In the genomic region with DNA sequence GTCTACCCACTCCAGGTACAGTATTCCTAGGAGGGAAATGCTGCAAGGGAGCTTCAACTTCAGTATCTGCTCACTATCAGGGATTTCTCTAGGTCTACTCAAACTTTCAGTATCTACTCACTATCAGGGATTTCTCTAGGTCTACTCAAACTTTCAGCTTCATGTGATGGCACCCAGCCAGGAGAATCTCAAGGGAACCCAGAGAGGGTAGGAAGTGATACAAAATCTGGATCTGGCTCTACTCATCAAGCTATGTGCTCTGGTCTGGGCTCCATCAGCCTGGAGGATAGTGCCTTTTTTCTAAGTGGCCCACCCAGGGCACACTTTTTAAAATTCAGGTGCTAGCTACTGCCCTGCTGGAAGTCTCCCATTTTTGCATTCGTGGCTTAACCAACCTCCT, we compare ENCODE assay signal across 33 cellular contexts.
"Had no signal": no experiment of that assay in that cellular context is flagged by ENCODE, and none has a peak within 500 bp of the region (broad histone marks: within the 10 kb centered on the region; RNA-seq: fewer than 3 reads in every experiment).

No MANE protein-coding gene starts in this region.

- H3K36me3 Mint-ChIP-seq: activated CD4-positive, alpha-beta memory T cell treated with anti-CD3 and anti-CD28 coated beads for 36 hours; activated naive CD4-positive, alpha-beta T cell treated with anti-CD3 and anti-CD28 coated beads, Interleukin-2, amount 50 U/mL, for 24 hours; activated naive CD8-positive, alpha-beta T cell treated with anti-CD3 and anti-CD28 coated beads for 36 hours had no signal

- H3K36me3 ChIP-seq: adrenal gland, esophagus muscularis mucosa had no signal

- H3K9me3 Mint-ChIP-seq: activated CD4-positive, alpha-beta memory T cell treated with anti-CD3 and anti-CD28 coated beads for 36 hours; activated naive CD4-positive, alpha-beta T cell treated with anti-CD3 and anti-CD28 coated beads for 36 hours; activated naive CD4-positive, alpha-beta T cell treated with anti-CD3 and anti-CD28 coated beads, Interleukin-2, amount 50 U/mL, for 24 hours; activated naive CD8-positive, alpha-beta T cell treated with anti-CD3 and anti-CD28 coated beads for 36 hours; activated naive CD8-positive, alpha-beta T cell treated with anti-CD3 and anti-CD28 coated beads, Interleukin-2, amount 50 U/mL, for 24 hours; activated T-helper 1 cell treated with anti-CD3 and anti-CD28 coated beads, Interleukin-12 subunit alpha, Interleukin-12 subunit beta, Interleukin-2, Interleukin-4 antibody, amounts not matched to agents 30 ng/mL and 10 ng/mL and 1 ng/mL, durations not matched to agents 14 hours and 24 hours and 36 hours; activated T-helper 2 cell treated with anti-CD3 and anti-CD28 coated beads, Interferon-gamma antibody, Interleukin-2, Interleukin-4, amounts not matched to agents 10 μg/mL and 5 μg/mL and 100 μg/mL, durations not matched to agents 14 hours and 24 hours and 36 hours; effector memory CD8-positive, alpha-beta T cell had no signal

- FAIRE-seq: colon, frontal cortex had no signal

- H3K4me1 ChIP-seq: body of pancreas, esophagus muscularis mucosa had no signal

- H3K4me3 ChIP-seq: adrenal gland, body of pancreas, esophagus muscularis mucosa had no signal

- H3K27ac Mint-ChIP-seq: activated CD4-positive, alpha-beta memory T cell treated with anti-CD3 and anti-CD28 coated beads for 36 hours; activated CD4-positive, alpha-beta T cell treated with anti-CD3 and anti-CD28 coated beads for 36 hours; activated CD4-positive, alpha-beta T cell treated with anti-CD3 and anti-CD28 coated beads, Interleukin-2, amount 10 ng/mL, durations not matched to agents 24 days and 14 days; activated CD8-positive, alpha-beta memory T cell treated with anti-CD3 and anti-CD28 coated beads, Interleukin-2, amount 10 ng/mL, durations not matched to agents 7 days and 5 days; activated CD8-positive, alpha-beta T cell treated with anti-CD3 and anti-CD28 coated beads, Interleukin-2, amount 10 ng/mL, durations not matched to agents 7 days and 5 days; activated naive CD4-positive, alpha-beta T cell treated with anti-CD3 and anti-CD28 coated beads for 36 hours; activated naive CD4-positive, alpha-beta T cell treated with anti-CD3 and anti-CD28 coated beads, Interleukin-2, amount 50 U/mL, for 24 hours; activated naive CD8-positive, alpha-beta T cell treated with anti-CD3 and anti-CD28 coated beads for 36 hours; activated naive CD8-positive, alpha-beta T cell treated with anti-CD3 and anti-CD28 coated beads, Interleukin-2, amount 50 U/mL, for 24 hours; activated T-helper 1 cell treated with anti-CD3 and anti-CD28 coated beads, Interleukin-12 subunit alpha, Interleukin-12 subunit beta, Interleukin-2, Interleukin-4 antibody, amounts not matched to agents 30 ng/mL and 10 ng/mL and 1 ng/mL, durations not matched to agents 14 hours and 24 hours and 36 hours; activated T-helper 2 cell treated with anti-CD3 and anti-CD28 coated beads, Interferon-gamma antibody, Interleukin-2, Interleukin-4, amounts not matched to agents 10 μg/mL and 5 μg/mL and 100 μg/mL, durations not matched to agents 14 hours and 24 hours and 36 hours; effector memory CD8-positive, alpha-beta T cell had no signal

- H3K27me3 ChIP-seq: adrenal gland, body of pancreas, esophagus muscularis mucosa had no signal

- H3K27ac ChIP-seq: adrenal gland, body of pancreas, esophagus muscularis mucosa had no signal

- DNase-seq: activated CD4-positive, alpha-beta memory T cell treated with anti-CD3 and anti-CD28 coated beads for 36 hours; activated CD4-positive, alpha-beta T cell treated with anti-CD3 and anti-CD28 coated beads for 36 hours; activated CD4-positive, CD25-positive, alpha-beta regulatory T cell; activated CD4-positive, CD25-positive, alpha-beta regulatory T cell treated with anti-CD3 and anti-CD28 coated beads, Interleukin-2, amount 50 U/mL, for 72 hours; activated CD8-positive, alpha-beta memory T cell treated with anti-CD3 and anti-CD28 coated beads, Interleukin-2, amount 10 ng/mL, durations not matched to agents 7 days and 5 days; activated CD8-positive, alpha-beta memory T cell treated with anti-CD3 and anti-CD28 coated beads, Interleukin-2, amount 50 U/mL, for 4 hours; activated CD8-positive, alpha-beta T cell treated with anti-CD3 and anti-CD28 coated beads, Interleukin-2, amount 10 ng/mL, durations not matched to agents 7 days and 5 days; activated effector memory CD4-positive, alpha-beta T cell treated with anti-CD3 and anti-CD28 coated beads, Interleukin-2, amount 50 U/mL, for 16 hours; activated naive CD4-positive, alpha-beta T cell treated with anti-CD3 and anti-CD28 coated beads for 36 hours; activated naive CD8-positive, alpha-beta T cell treated with anti-CD3 and anti-CD28 coated beads for 36 hours; activated naive CD8-positive, alpha-beta T cell treated with anti-CD3 and anti-CD28 coated beads, Interleukin-2, amount 50 U/mL, for 24 hours; activated T-cell treated with anti-CD3 and anti-CD28 coated beads, Interleukin-2, amount 50 U/mL, for 1 hour; activated T-cell treated with anti-CD3 and anti-CD28 coated beads, Interleukin-2, amount 50 U/mL, for 48 hours; adrenal gland; amygdala; aorta; body of pancreas; caudate nucleus; cortex of kidney; dermis blood vessel endothelial cell; effector CD4-positive, alpha-beta T cell; effector memory CD8-positive, alpha-beta T cell; erythroblast; foreskin fibroblast; head of caudate nucleus; T-helper 2 cell had no signal

- H3K27me3 Mint-ChIP-seq: activated CD4-positive, alpha-beta T cell treated with anti-CD3 and anti-CD28 coated beads, Interleukin-2, amount 10 ng/mL, durations not matched to agents 24 days and 14 days; activated CD8-positive, alpha-beta memory T cell treated with anti-CD3 and anti-CD28 coated beads, Interleukin-2, amount 10 ng/mL, durations not matched to agents 7 days and 5 days; activated naive CD4-positive, alpha-beta T cell treated with anti-CD3 and anti-CD28 coated beads, Interleukin-2, amount 50 U/mL, for 24 hours; activated naive CD8-positive, alpha-beta T cell treated with anti-CD3 and anti-CD28 coated beads, Interleukin-2, amount 50 U/mL, for 24 hours had no signal

- H3K9me3 ChIP-seq: adrenal gland, body of pancreas, esophagus muscularis mucosa had no signal

- H3K4me1 Mint-ChIP-seq: activated CD4-positive, alpha-beta T cell treated with anti-CD3 and anti-CD28 coated beads for 36 hours; activated CD4-positive, alpha-beta T cell treated with anti-CD3 and anti-CD28 coated beads, Interleukin-2, amount 10 ng/mL, durations not matched to agents 24 days and 14 days; activated CD8-positive, alpha-beta memory T cell treated with anti-CD3 and anti-CD28 coated beads, Interleukin-2, amount 10 ng/mL, durations not matched to agents 7 days and 5 days; activated naive CD8-positive, alpha-beta T cell treated with anti-CD3 and anti-CD28 coated beads for 36 hours; activated naive CD8-positive, alpha-beta T cell treated with anti-CD3 and anti-CD28 coated beads, Interleukin-2, amount 50 U/mL, for 24 hours had no signal

- H3K4me3 Mint-ChIP-seq: activated CD4-positive, alpha-beta memory T cell treated with anti-CD3 and anti-CD28 coated beads for 36 hours; activated CD4-positive, alpha-beta T cell treated with anti-CD3 and anti-CD28 coated beads for 36 hours; activated CD4-positive, alpha-beta T cell treated with anti-CD3 and anti-CD28 coated beads, Interleukin-2, amount 10 ng/mL, durations not matched to agents 24 days and 14 days; activated CD8-positive, alpha-beta memory T cell treated with anti-CD3 and anti-CD28 coated beads, Interleukin-2, amount 10 ng/mL, durations not matched to agents 7 days and 5 days; activated CD8-positive, alpha-beta T cell treated with anti-CD3 and anti-CD28 coated beads, Interleukin-2, amount 10 ng/mL, durations not matched to agents 7 days and 5 days; activated naive CD4-positive, alpha-beta T cell treated with anti-CD3 and anti-CD28 coated beads for 36 hours; activated naive CD4-positive, alpha-beta T cell treated with anti-CD3 and anti-CD28 coated beads, Interleukin-2, amount 50 U/mL, for 24 hours; activated naive CD8-positive, alpha-beta T cell treated with anti-CD3 and anti-CD28 coated beads for 36 hours; activated naive CD8-positive, alpha-beta T cell treated with anti-CD3 and anti-CD28 coated beads, Interleukin-2, amount 50 U/mL, for 24 hours; activated T-helper 1 cell treated with anti-CD3 and anti-CD28 coated beads, Interleukin-12 subunit alpha, Interleukin-12 subunit beta, Interleukin-2, Interleukin-4 antibody, amounts not matched to agents 30 ng/mL and 10 ng/mL and 1 ng/mL, durations not matched to agents 14 hours and 24 hours and 36 hours; effector memory CD8-positive, alpha-beta T cell had no signal
